ENCODE assay signal across 22 cellular contexts in genomic region chr17:56112086-56112485, GRCh38. TPM values are rescaled to one million over a fixed set of nuclear protein-coding genes. Genes with fewer than 3 reads are reported as not detected.
DNase-seq lines count a peak whose midpoint lies in the region; ATAC-seq and TF ChIP-seq lines count a peak whose summit lies in the region.
"Had no signal": no experiment of that assay in that cellular context is flagged by ENCODE, and none has a peak within 500 bp of the region (broad histone marks: within the 10 kb centered on the region; RNA-seq: fewer than 3 reads in every experiment).

No MANE protein-coding gene starts in this region.

- TF ChIP-seq CTCF in foreskin fibroblast (IDR thresholded peaks at IDR 0.05; ENCODE audit: low read depth, low read length) (no peak), H9 (conservative IDR thresholded peaks at IDR 0.05) (no peak)

- no peaks in the 10 kb centered on the region for H3K9me2 ChIP-seq in GM23248 (ENCODE audit: insufficient read depth)

- no peaks in the 10 kb centered on the region for H3K9me3 Mint-ChIP-seq in H9
- H3K9me3 Mint-ChIP-seq: activated naive CD4-positive, alpha-beta T cell treated with anti-CD3 and anti-CD28 coated beads, Interleukin-2, amount 50 U/mL, for 72 hours had no signal

- H4K5ac ChIP-seq in H9 (ENCODE audit: insufficient read length, low read depth, low read length), result no peak overlapping the region

- no peak overlapping the region for H2BK12ac ChIP-seq in H9 (ENCODE audit: insufficient read length, low read depth, low read length)

- DNase-seq in AG08395 (ENCODE audit: low spot score) (peak; percentile 73), GM23248 (peak; percentile 82), foreskin fibroblast (peak; percentile 28 to 56), SW480 (ENCODE audit: low spot score) (no peak), NCI-H1092 (lab: John Stamatoyannopoulos, UW) (no peak), iPS-NIHi11 (ENCODE audit: low spot score) (no peak), H9 (no peak)
- DNase-seq: ACHN; activated T-cell treated with anti-CD3 and anti-CD28 coated beads for 4 hours; esophagus squamous epithelium; left ventricle myocardium superior; NCI-H1436 treated with DMSO at 0.1 percent for 48 hours; NCI-H226; NK-92 treated with Interleukin-12 subunit alpha and Interleukin-12 subunit beta, amount 100 ng/mL, for 24 hours; nucleus accumbens; right lobe of liver; stimulated activated CD4-positive, alpha-beta T cell treated with anti-CD3 and anti-CD28 coated beads, Interleukin-2, amount 100 ng/mL, for 48 hours; SW 1271 had no signal

- H3K27ac ChIP-seq in GM23248, result no peak overlapping the region
- H3K27ac ChIP-seq in H9 (ENCODE audit: insufficient read length, low read depth, low read length), result no peak overlapping the region
- H3K27ac ChIP-seq: cardiac muscle cell, esophagus squamous epithelium, right lobe of liver had no signal

- H3K56ac ChIP-seq in H9 (ENCODE audit: insufficient read length, low read depth, low read length), result no peak overlapping the region

- H3K4ac ChIP-seq in H9 (ENCODE audit: low read depth, low read length), result no peak overlapping the region

- H2AFZ ChIP-seq in GM23248 (no peak overlapping the region), H9 (ENCODE audit: low read length) (no peak overlapping the region)

- H2BK5ac ChIP-seq in H9 (ENCODE audit: insufficient read length, low read length), result no peak overlapping the region

- peak; percentile 87 for ATAC-seq in SK-N-SH treated with all-trans-retinoic acid at 6 μM for 48 hours
- ATAC-seq: activated naive CD4-positive, alpha-beta T cell treated with anti-CD3 and anti-CD28 coated beads, Interleukin-2, amount 50 U/mL, for 72 hours; left ventricle myocardium superior; right lobe of liver had no signal

- H3K4me1 Mint-ChIP-seq in H9, result peaks cover 0 to 2% of the 10 kb centered on the region in 2 experiments; a peak in 1 of 4 replicates

- H3K4me3 ChIP-seq in GM23248 (no peak overlapping the region), foreskin fibroblast (ENCODE audit: low read depth in 1 of 2, low read length in 2 of 2) (no peak overlapping the region)
- H3K4me3 ChIP-seq: cardiac muscle cell, esophagus squamous epithelium, right lobe of liver had no signal

- H3K27me3 ChIP-seq in GM23248 (replicated peaks; ENCODE audit: insufficient read depth) (peaks cover 25% of the 10 kb centered on the region), H9 (ENCODE audit: insufficient read depth, low read length) (no peaks in the 10 kb centered on the region)
- H3K27me3 ChIP-seq: cardiac muscle cell, esophagus squamous epithelium, right lobe of liver had no signal

- H3K9ac ChIP-seq in GM23248, result no peak overlapping the region
- H3K9ac ChIP-seq in H9 (ENCODE audit: extremely low read depth, insufficient read length, low read length), result no peak overlapping the region

- H3F3A ChIP-seq in GM23248 (ENCODE audit: insufficient read depth), result peaks cover 7% of the 10 kb centered on the region; the same call in 1 of the 2 replicates

- in situ Hi-C loops in GM23248 (cut with MboI), result no loop called here

- H3K27ac Mint-ChIP-seq in H9, result no peak overlapping the region
- H3K27ac Mint-ChIP-seq: activated naive CD4-positive, alpha-beta T cell treated with anti-CD3 and anti-CD28 coated beads, Interleukin-2, amount 50 U/mL, for 72 hours had no signal

- H3K27me3 Mint-ChIP-seq in H9 (ENCODE audit: low read depth), result no peaks in the 10 kb centered on the region

- H3K4me2 ChIP-seq in GM23248 (ENCODE audit: unreplicated experiment) (no peak overlapping the region), H9 (ENCODE audit: insufficient read depth, insufficient read length, low read length) (no peak overlapping the region)

- no peak overlapping the region for H4K8ac ChIP-seq in H9 (replicated peaks; ENCODE audit: insufficient read length, low read depth, low read length)

- no peaks in the 10 kb centered on the region for H3K23me2 ChIP-seq in H9 (ENCODE audit: insufficient read length, low read depth, low read length, poor library complexity, severe bottlenecking)

- no peak overlapping the region for H3K18ac ChIP-seq in H9 (ENCODE audit: insufficient read length, low read depth, low read length)

- no peak overlapping the region for H3K14ac ChIP-seq in H9 (ENCODE audit: insufficient read depth, low read length)

- H3K23ac ChIP-seq in H9 (ENCODE audit: insufficient read length, low read depth, low read length), result no peak overlapping the region

- H3K9me3 ChIP-seq in GM23248 (ENCODE audit: low read depth) (no peaks in the 10 kb centered on the region), H9 (ENCODE audit: control insufficient read depth, low read depth, low read length) (no peaks in the 10 kb centered on the region)
- H3K9me3 ChIP-seq: esophagus squamous epithelium, right lobe of liver had no signal

- 0% methylated on average over 1 of the region's 1 CpG for WGBS in GM23248 (ENCODE audit: low coverage in 1 of 2, low lambda C conversion rate in 2 of 2, missing lambda C conversion rate in 2 of 2), 2 experiments
- WGBS in H9 (ENCODE audit: extremely low coverage, insufficient read length, low lambda C conversion rate), result no CpG with 5 or more reads among the region's 1 CpG

- H3K4me1 ChIP-seq in GM23248 (ENCODE audit: insufficient read depth) (peaks cover 10% of the 10 kb centered on the region), H9 (ENCODE audit: insufficient read depth, low read length) (no peaks in the 10 kb centered on the region)
- H3K4me1 ChIP-seq: esophagus squamous epithelium had no signal

- no peaks in the 10 kb centered on the region for H3K79me1 ChIP-seq in H9 (ENCODE audit: insufficient read depth, low read depth, low read length, poor library complexity, severe bottlenecking)

- no peaks in the 10 kb centered on the region for H4K20me1 ChIP-seq in GM23248 (ENCODE audit: insufficient read depth)
- no peaks in the 10 kb centered on the region for H4K20me1 ChIP-seq in H9 (ENCODE audit: control insufficient read depth, insufficient read depth, insufficient read length)

- no peak overlapping the region for H2BK120ac ChIP-seq in H9 (ENCODE audit: low read depth, low read length, poor library complexity, severe bottlenecking)

- H3K36me3 ChIP-seq in GM23248 (ENCODE audit: low read depth), result no peaks in the 10 kb centered on the region
- H3K36me3 ChIP-seq: cardiac muscle cell, esophagus squamous epithelium, right lobe of liver had no signal

- H4K91ac ChIP-seq in H9 (ENCODE audit: insufficient read length, low read depth, low read length), result no peak overlapping the region

- H3K79me2 ChIP-seq in GM23248 (ENCODE audit: insufficient read depth), result no peaks in the 10 kb centered on the region
- no peaks in the 10 kb centered on the region for H3K79me2 ChIP-seq in H9 (ENCODE audit: insufficient read depth, low read length)

- no peak overlapping the region for H2BK15ac ChIP-seq in H9 (ENCODE audit: low read depth, low read length)

- no peak overlapping the region for H2AK5ac ChIP-seq in H9 (ENCODE audit: insufficient read length, low read length)

- no peak overlapping the region for H3K4me3 Mint-ChIP-seq in H9

- H2BK20ac ChIP-seq in H9 (ENCODE audit: low read depth, low read length, poor library complexity, severe bottlenecking), result no peak overlapping the region

- no peaks in the 10 kb centered on the region for H3K36me3 Mint-ChIP-seq in H9 (ENCODE audit: insufficient read depth in 1 of 3, low read depth in 3 of 3)
- H3K36me3 Mint-ChIP-seq: activated naive CD4-positive, alpha-beta T cell treated with anti-CD3 and anti-CD28 coated beads, Interleukin-2, amount 50 U/mL, for 72 hours had no signal

- no peak overlapping the region for H3T11ph ChIP-seq in H9 (ENCODE audit: low read length)

TF ChIP-seq in SK-N-SH treated with all-trans-retinoic acid at 6 μM for 48 hours, 23 proteins besides CTCF, POLR2A, EP300 and RAD21 (continues in another document):
- no peak for TF ChIP-seq ZFP30 (CRISPR knock-in tag; IDR thresholded peaks at IDR 0.05)
- no peak for TF ChIP-seq TOX (CRISPR knock-in tag; IDR thresholded peaks at IDR 0.05; ENCODE audit: borderline replicate concordance)
- TF ChIP-seq GLIS3 (CRISPR knock-in tag; IDR thresholded peaks at IDR 0.05), result no peak
- 0 out of 2 replicates have a peak, but pooled peaks have one; percentile 48 for TF ChIP-seq ZC3H10 (CRISPR knock-in tag; IDR thresholded peaks at IDR 0.05)
- no peak for TF ChIP-seq CSDC2 (CRISPR knock-in tag; IDR thresholded peaks at IDR 0.05)
- TF ChIP-seq ISL1 (CRISPR knock-in tag; IDR thresholded peaks at IDR 0.05), result no peak
- no peak for TF ChIP-seq TSHZ2 (CRISPR knock-in tag; IDR thresholded peaks at IDR 0.05)

RNA-seq across cellular contexts. Expression of gene ANKFN1, which starts 41.2 kb away (rescaled TPM):
- 0.54 and 0.76 TPM in 2 replicates for total RNA-seq in GM23248 (2014; rRNA removed; shearing (Covaris generic))
- polyA plus RNA-seq in GM23248 (2016; fragmentation: Nextera tagmentation; extraction: Ambion mirVana), result 0.16 and 0.64 TPM in 2 replicates
- not detected in 2 replicates for total RNA-seq in H9 (2021)
- total RNA-seq: activated naive CD4-positive, alpha-beta T cell treated with anti-CD3 and anti-CD28 coated beads, Interleukin-2, amount 50 U/mL, for 72 hours; H1; left ventricle myocardium superior had no signal
- polyA plus RNA-seq: cardiac muscle cell, H1 had no signal

Comparison
In these comparisons a context has a peak if more than half of its experiments do, and no peak if none do; other contexts are left out.
1. DNase-seq: peak in AG08395 (single experiment), GM23248 (single experiment) and foreskin fibroblast (2 of 2); none in SW480 (single experiment), NCI-H1092 (single experiment), iPS-NIHi11 (single experiment) and H9 (single experiment).